In genomic region chr18:9329471-9329870, GRCh38 we compare ENCODE assay signal across 20 cellular contexts. TPM values are rescaled to one million over a fixed set of nuclear protein-coding genes. Genes with fewer than 3 reads are reported as not detected.
DNase-seq lines count a peak whose midpoint lies in the region; ATAC-seq, FAIRE-seq and TF ChIP-seq lines count a peak whose summit lies in the region.
"Had no signal": no experiment of that assay in that cellular context is flagged by ENCODE, and none has a peak within 500 bp of the region (broad histone marks: within the 10 kb centered on the region; RNA-seq: fewer than 3 reads in every experiment).

No MANE protein-coding gene starts in this region.

- no peak for FAIRE-seq in bronchial epithelial cell (lab: Jason Lieb, UNC)
- FAIRE-seq: A204.1, G401.6, GM12892, H1 had no signal

- POLR2A ChIA-PET in PC-3 (lab: Charles Lee; ENCODE audit: unreplicated experiment), result no interaction called here

- H3K4me3 ChIP-seq in PC-3 (ENCODE audit: low read length) (peak overlapping the region; percentile 36), bronchial epithelial cell (ENCODE audit: low read depth, low read length) (no peak overlapping the region), testis (no peak overlapping the region), smooth muscle cell (no peak overlapping the region)
- H3K4me3 ChIP-seq: BLaER1 treated with 17β-estradiol and CSF1 and Interleukin-3, amounts not matched to agents 10 nM and 100 nM; GM23248 had no signal

- ATAC-seq in PC-3, result peak; percentile 65

- WGBS in testis, 2 donors, result 93 to 100% methylated on average over 1 of the region's 1 CpG
- WGBS in smooth muscle cell (ENCODE audit: low lambda C conversion rate), result 86% methylated on average over 1 of the region's 1 CpG

- H3K4me2 ChIP-seq in PC-3 (ENCODE audit: low read length) (peak overlapping the region; percentile 71), smooth muscle cell (no peak overlapping the region)
- H3K4me2 ChIP-seq: BLaER1 treated with 17β-estradiol and CSF1 and Interleukin-3, amounts not matched to agents 10 nM and 100 nM had no signal

- H3K27ac ChIP-seq in PC-3 (ENCODE audit: low read length) (peak overlapping the region; percentile 90), testis (no peak overlapping the region), smooth muscle cell (ENCODE audit: low read depth) (no peak overlapping the region)
- H3K27ac ChIP-seq: BLaER1 treated with 17β-estradiol and CSF1 and Interleukin-3, amounts not matched to agents 10 nM and 100 nM; GM23248 had no signal

- BruUV-seq in PC-3 (replicated peaks; lab: Mats Ljungman, UMichigan), result no TSS peak

- peak overlapping the region; percentile 49 for H3K9ac ChIP-seq in PC-3 (ENCODE audit: low read length)
- H3K9ac ChIP-seq in smooth muscle cell (ENCODE audit: low read depth), result no peak overlapping the region
- H3K9ac ChIP-seq: BLaER1 treated with 17β-estradiol and CSF1 and Interleukin-3, amounts not matched to agents 10 nM and 100 nM; GM23248 had no signal

- H4K20me1 ChIP-seq in PC-3 (ENCODE audit: low read length) (no peaks in the 10 kb centered on the region), smooth muscle cell (ENCODE audit: low read depth) (no peaks in the 10 kb centered on the region)
- H4K20me1 ChIP-seq: BLaER1 treated with 17β-estradiol and CSF1 and Interleukin-3, amounts not matched to agents 10 nM and 100 nM had no signal

- TF ChIP-seq CTCF in PC-3 (conservative IDR thresholded peaks at IDR 0.05; ENCODE audit: low read depth, low read length), result no peak
- TF ChIP-seq CTCF in bronchial epithelial cell (IDR thresholded peaks at IDR 0.05; ENCODE audit: insufficient read depth, low read length, severe bottlenecking), result no peak
- TF ChIP-seq CTCF in testis (IDR thresholded peaks at IDR 0.05), result no peak
- TF ChIP-seq CTCF in smooth muscle cell (IDR thresholded peaks at IDR 0.05; ENCODE audit: borderline replicate concordance, insufficient read depth, poor library complexity, severe bottlenecking), result no peak

- H3F3A ChIP-seq in PC-3 (ENCODE audit: low read length, unreplicated experiment) (peaks cover 13% of the 10 kb centered on the region), smooth muscle cell (ENCODE audit: low read depth) (no peaks in the 10 kb centered on the region)

- H3K4me1 ChIP-seq in PC-3 (ENCODE audit: insufficient read depth, low read length) (peaks cover 29% of the 10 kb centered on the region), testis (no peaks in the 10 kb centered on the region), smooth muscle cell (ENCODE audit: low read depth) (no peaks in the 10 kb centered on the region)
- H3K4me1 ChIP-seq: BE2C, Caco-2 had no signal

- DNase-seq in DMS53 (lab: John Stamatoyannopoulos, UW) (peak; percentile 91), PC-3 (peak; percentile 94), bronchial epithelial cell (ENCODE audit: low read depth) (peak; percentile 62), testis (no peak), NCI-H1092 (lab: John Stamatoyannopoulos, UW) (no peak), smooth muscle cell (lab: John Stamatoyannopoulos, UW; ENCODE audit: unreplicated experiment) (no peak)
- DNase-seq in activated naive CD4-positive, alpha-beta T cell treated with anti-CD3 and anti-CD28 coated beads, Interleukin-2, amount 50 U/mL, for 16 hours, result no peak
- DNase-seq: ACHN; AML-193; BE2C; Caco-2; CD4-positive, alpha-beta memory T cell; DND-41; H7 had no signal

- TF ChIP-seq POLR2A in testis (IDR thresholded peaks at IDR 0.05), result no peak

- H2AFZ ChIP-seq in PC-3 (ENCODE audit: low read length) (no peak overlapping the region; the same call in 1 of the 2 replicates), smooth muscle cell (ENCODE audit: low read depth) (no peak overlapping the region)
- H2AFZ ChIP-seq: GM23248 had no signal

- H3K9me2 ChIP-seq in PC-3 (replicated peaks; ENCODE audit: low read length), result no peaks in the 10 kb centered on the region

- intact Hi-C loops in PC-3 (cut with micrococcal nuclease) (loop anchor here (1.0 to 2.0 kb wide), 3 partner anchors 43 to 257 kb away; no protein-coding TSS in a partner anchor), testis (cut with DNase I; ENCODE audit: low total_unique reads) (no loop called here)

- CTCF ChIA-PET in PC-3 (lab: Charles Lee), result interaction anchor here (0.5 kb wide), 1 partner anchor 88 kb away, joined by 5 read pairs; no protein-coding TSS in a partner anchor

- no peaks in the 10 kb centered on the region for H3K27me3 ChIP-seq in PC-3 (ENCODE audit: low read length)
- no peaks in the 10 kb centered on the region for H3K27me3 ChIP-seq in bronchial epithelial cell (ENCODE audit: control insufficient read depth, insufficient read depth, low read length)
- no peaks in the 10 kb centered on the region for H3K27me3 ChIP-seq in testis
- H3K27me3 ChIP-seq in smooth muscle cell (ENCODE audit: low read depth), result no peaks in the 10 kb centered on the region
- H3K27me3 ChIP-seq: BE2C; BLaER1 treated with 17β-estradiol and CSF1 and Interleukin-3, amounts not matched to agents 10 nM and 100 nM had no signal

- H3K9me3 ChIP-seq in PC-3 (ENCODE audit: low read length) (no peaks in the 10 kb centered on the region), testis (no peaks in the 10 kb centered on the region), smooth muscle cell (replicated peaks; ENCODE audit: low read depth) (no peaks in the 10 kb centered on the region)
- H3K9me3 ChIP-seq: BE2C, Caco-2 had no signal

- peaks cover 3% of the 10 kb centered on the region; the same call in 1 of the 2 replicates for H3K36me3 ChIP-seq in PC-3 (ENCODE audit: low read depth, low read length)
- H3K36me3 ChIP-seq in bronchial epithelial cell (ENCODE audit: control insufficient read depth, insufficient read depth, low read length), result no peaks in the 10 kb centered on the region
- H3K36me3 ChIP-seq in testis (ENCODE audit: low read depth, missing control alignments), result no peaks in the 10 kb centered on the region
- peaks cover 6% of the 10 kb centered on the region for H3K36me3 ChIP-seq in smooth muscle cell (ENCODE audit: low read depth)
- H3K36me3 ChIP-seq: BE2C; BLaER1 treated with 17β-estradiol and CSF1 and Interleukin-3, amounts not matched to agents 10 nM and 100 nM had no signal

- H3K79me2 ChIP-seq in PC-3 (ENCODE audit: low read length), result no peaks in the 10 kb centered on the region
- no peaks in the 10 kb centered on the region for H3K79me2 ChIP-seq in smooth muscle cell (ENCODE audit: low read depth)

RNA-seq across cellular contexts. Expression of gene TWSG1, which starts 5.1 kb away (rescaled TPM):
- total RNA-seq in PC-3 (2014; rRNA removed), result 30.1 and 32.8 TPM in 2 replicates
- 25.8 and 31.5 TPM in 2 replicates for total RNA-seq in bronchial epithelial cell
- total RNA-seq in testis, result 10 to 100 TPM; 20.1 to 23.8 TPM
- 26.6 TPM for polyA plus RNA-seq in testis (ENCODE audit: insufficient read depth, low read depth, low replicate concordance)
- 104 and 148 TPM in 2 replicates for total RNA-seq in smooth muscle cell
- polyA plus RNA-seq in smooth muscle cell, result 49.9 and 71.4 TPM in 2 replicates

Comparison
In these comparisons a context has a peak if more than half of its experiments do, and no peak if none do; other contexts are left out.
1. DNase-seq: peak in DMS53 (single experiment), PC-3 (single experiment) and bronchial epithelial cell (single experiment); none in testis (single experiment), NCI-H1092 (single experiment), smooth muscle cell (single experiment) and activated naive CD4-positive, alpha-beta T cell treated with anti-CD3 and anti-CD28 coated beads, Interleukin-2, amount 50 U/mL, for 16 hours (single experiment).